ENCODE assay signal across 8 cellular contexts in genomic region chr2:173997269-173997668, GRCh38. TPM values are rescaled to one million over a fixed set of nuclear protein-coding genes. Genes with fewer than 3 reads are reported as not detected.
DNase-seq lines count a peak whose midpoint lies in the region; ATAC-seq and TF ChIP-seq lines count a peak whose summit lies in the region.

No MANE protein-coding gene starts in this region.

- H3K27ac ChIP-seq in dorsolateral prefrontal cortex = peak overlapping the region in 2 of 59 donors; percentile 0 to 7

- peak; percentile 38 for DNase-seq in AG08396 (ENCODE audit: low spot score)
- DNase-seq in dorsolateral prefrontal cortex = peak in 6 of 10 donors; percentile 40 to 67 (median 53)
- DNase-seq in posterior cingulate gyrus = peak in 6 of 10 donors; percentile 28 to 87 (median 34)
- DNase-seq in progenitor cell of endocrine pancreas (ENCODE audit: low spot score, unreplicated experiment) = no peak
- no peak for DNase-seq in NCI-H146 (lab: John Stamatoyannopoulos, UW)
- no peak for DNase-seq in NCI-H345 (lab: John Stamatoyannopoulos, UW)

- ATAC-seq in GM19397 (IDR thresholded peaks at IDR 0.05; ENCODE audit: unreplicated experiment) (peak; percentile 94), HG03460 (IDR thresholded peaks at IDR 0.05; ENCODE audit: unreplicated experiment) (peak; percentile 87)

- no peak overlapping the region for H3K4me3 ChIP-seq in dorsolateral prefrontal cortex

- peaks cover 35% of the 10 kb centered on the region for H3K27me3 Mint-ChIP-seq in progenitor cell of endocrine pancreas

- H3K27me3 ChIP-seq in dorsolateral prefrontal cortex = peaks cover 0 to 5% (median 0%) of the 10 kb centered on the region in 45 donors

- no peaks in the 10 kb centered on the region for H3K4me1 Mint-ChIP-seq in progenitor cell of endocrine pancreas (ENCODE audit: low read depth)

- H3K27ac Mint-ChIP-seq in progenitor cell of endocrine pancreas = no peak overlapping the region

- intact Hi-C loops in dorsolateral prefrontal cortex (cut with DNase I) (no loop called here), posterior cingulate gyrus (cut with DNase I) (no loop called here)

- no peak for TF ChIP-seq CTCF in dorsolateral prefrontal cortex (IDR thresholded peaks at IDR 0.05 in 54 of 56, conservative IDR thresholded peaks at IDR 0.05 in 2 of 56; ENCODE audit: low read depth in 1 of 56, partially characterized antibody in 56 of 56)
- TF ChIP-seq CTCF in progenitor cell of endocrine pancreas (IDR thresholded peaks at IDR 0.05; ENCODE audit: unreplicated experiment) = no peak

- no peaks in the 10 kb centered on the region for H3K9me3 Mint-ChIP-seq in progenitor cell of endocrine pancreas (ENCODE audit: low read depth)

- H3K4me3 Mint-ChIP-seq in progenitor cell of endocrine pancreas (ENCODE audit: low read depth) = no peak overlapping the region

- H3K36me3 Mint-ChIP-seq in progenitor cell of endocrine pancreas (ENCODE audit: insufficient read depth) = no peaks in the 10 kb centered on the region

RNA-seq across cellular contexts. Expression of gene SP3, which starts 32.1 kb away (rescaled TPM):
- 10 to 100 TPM; 41.4 to 79.2 (median 59.4) TPM for total RNA-seq in dorsolateral prefrontal cortex
- 93.8 and 96.9 TPM in 2 replicates for total RNA-seq in progenitor cell of endocrine pancreas

Comparison
In these comparisons a context has a peak if more than half of its experiments do, and no peak if none do; other contexts are left out.
1. DNase-seq: peak in AG08396 (single experiment), dorsolateral prefrontal cortex (6 of 10) and posterior cingulate gyrus (6 of 10); none in progenitor cell of endocrine pancreas (single experiment), NCI-H146 (single experiment) and NCI-H345 (single experiment).